Comparison of ENCODE assay signal across 8 cellular contexts in the genomic region with DNA sequence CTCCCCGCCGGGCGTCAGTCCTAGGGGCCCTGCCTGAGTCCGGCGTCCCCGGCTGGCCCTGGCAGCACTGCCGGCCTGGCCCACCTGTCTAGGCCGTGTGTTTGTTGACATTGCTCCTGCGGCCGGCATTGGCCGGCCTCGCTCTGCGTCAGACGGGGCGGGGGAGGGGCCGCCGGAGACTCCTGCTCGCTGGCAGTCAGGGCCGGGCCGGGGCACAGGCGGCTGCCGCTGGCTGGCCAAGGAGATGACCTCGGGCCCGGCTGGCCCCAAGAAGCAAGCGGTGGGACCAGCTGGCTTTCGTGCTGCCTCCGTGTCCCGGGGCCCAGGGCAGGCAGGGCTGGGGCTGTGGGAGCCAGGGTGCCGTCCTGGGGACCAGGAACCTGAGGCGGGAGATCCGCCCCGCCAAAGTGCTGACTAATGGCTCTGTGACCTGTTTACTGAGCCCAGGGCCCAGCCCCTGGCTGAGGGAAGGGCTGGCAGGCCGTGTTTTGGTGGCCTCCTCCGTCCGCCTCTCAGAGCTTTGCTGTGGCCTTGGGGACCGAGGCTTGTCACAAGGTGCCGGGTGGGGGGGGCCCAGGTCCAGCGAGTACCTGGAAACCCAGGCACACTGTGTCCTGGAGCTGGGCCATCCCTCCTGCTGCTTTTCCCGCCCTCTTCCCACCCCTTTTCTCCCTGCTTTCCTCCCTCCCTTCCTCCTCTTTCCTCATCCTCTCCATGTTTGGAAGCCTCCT. TPM values are rescaled to one million over a fixed set of nuclear protein-coding genes. Genes with fewer than 3 reads are reported as not detected.
A peak's percentile ranks its signal among the peaks of the same experiment; 100 is the strongest.
DNase-seq lines count a peak whose midpoint lies in the region; ATAC-seq and TF ChIP-seq lines count a peak whose summit lies in the region.

No MANE protein-coding gene starts in this region.

- peak; percentile 96 to 97 for TF ChIP-seq POLR2A in tibial nerve (IDR thresholded peaks at IDR 0.05)

- peak overlapping the region; percentile 54 to 90 (median 68) for H3K4me3 ChIP-seq in tibial nerve

- peak overlapping the region; percentile 93 to 98 (median 98) for H3K27ac ChIP-seq in tibial nerve

- peak; percentile 63 to 96 for TF ChIP-seq EP300 in tibial nerve (IDR thresholded peaks at IDR 0.05)

- H3K4me1 ChIP-seq in tibial nerve, result peaks cover 0 to 50% (median 13%) of the 10 kb centered on the region in 4 donors

- intact Hi-C loops in left cardiac atrium (cut with DNase I), result loop anchor here in 1 of 2 donors (5.0 kb wide), 1 partner anchor 51 kb away; a partner anchor contains a TSS

- no peaks in the 10 kb centered on the region for H3K27me3 ChIP-seq in tibial nerve

- H3K36me3 ChIP-seq in tibial nerve, result peaks cover 0 to 31% (median 0%) of the 10 kb centered on the region in 3 donors

- ATAC-seq in GM21737 (IDR thresholded peaks at IDR 0.05; ENCODE audit: unreplicated experiment), result peak; percentile 48
- ATAC-seq in left cardiac atrium, result peak; percentile 89 to 91

- no peaks in the 10 kb centered on the region for H3K9me3 ChIP-seq in tibial nerve

- WGBS in tibial nerve, 2 donors, result 6 to 9% methylated on average over 10 to 15 of the region's 39 CpGs

- TF ChIP-seq CTCF in tibial nerve (IDR thresholded peaks at IDR 0.05), result peak in 1 of 5 experiments; percentile 21

- DNase-seq in DMS153 treated with DMSO at 0.1 percent for 48 hours (lab: John Stamatoyannopoulos, UW; ENCODE audit: unreplicated experiment), result peak; percentile 69
- peak; percentile 22 for DNase-seq in KG1 (lab: John Stamatoyannopoulos, UW)
- DNase-seq in T follicular helper cell (ENCODE audit: low read depth), result peak; percentile 35
- peak; percentile 54 for DNase-seq in amniotic stem cell (lab: John Stamatoyannopoulos, UW)
- DNase-seq in left cardiac atrium, result peak; percentile 94
- DNase-seq in pons (ENCODE audit: low spot score), result peak; percentile 74
- DNase-seq in tibial nerve (ENCODE audit: low spot score in 2 of 2), result peak; percentile 90 to 91

RNA-seq across cellular contexts. Expression of a gene that starts 1.8 kb away (rescaled TPM):
- 10 to 100 TPM; 27.6 to 34.5 TPM for total RNA-seq in left cardiac atrium
- 10 to 100 TPM; 19.9 to 52.2 (median 38.0) TPM for total RNA-seq in tibial nerve

RNA-seq across cellular contexts. Expression of a gene that starts 32.8 kb away (rescaled TPM):
- total RNA-seq in left cardiac atrium, result 10 to 100 TPM in 1 of 2 donors, 1 to 10 TPM in 1; 7.7 to 19.2 TPM
- total RNA-seq in tibial nerve, result 10 to 100 TPM in 3 of 4 donors, 1 to 10 TPM in 1; 8.3 to 44.1 (median 15.6) TPM

RNA-seq across cellular contexts. Expression of a gene that starts 53.5 kb away (rescaled TPM):
- total RNA-seq in left cardiac atrium, result 10 to 100 TPM; 15.7 to 21.1 TPM
- 10 to 100 TPM; 27.8 to 41.4 (median 32.2) TPM for total RNA-seq in tibial nerve

Comparison
In these comparisons a context has a peak if more than half of its experiments do, and no peak if none do; other contexts are left out.
1. Peak in every context shown above with its lines: DNase-seq, ATAC-seq, H3K4me3 ChIP-seq and H3K27ac ChIP-seq.
2. DNase-seq: peak in every context shown above with its lines; median percentile 94 in left cardiac atrium; 90 in tibial nerve; 74 in pons; 69 in DMS153 treated with DMSO at 0.1 percent for 48 hours; 54 in amniotic stem cell; 35 in T follicular helper cell; 22 in KG1.